Comparison of ENCODE assay signal across 7 cellular contexts in genomic region chr3:197297020-197297419, GRCh38. TPM values are rescaled to one million over a fixed set of nuclear protein-coding genes. Genes with fewer than 3 reads are reported as not detected.
A peak's percentile ranks its signal among the peaks of the same experiment; 100 is the strongest.
DNase-seq lines count a peak whose midpoint lies in the region; ATAC-seq, FAIRE-seq and TF ChIP-seq lines count a peak whose summit lies in the region.

No MANE protein-coding gene starts in this region.

- BruUV-seq in PC-3 (replicated peaks; lab: Mats Ljungman, UMichigan), result TSS peak; percentile 33
- BruUV-seq in endothelial cell of umbilical vein (replicated peaks; lab: Mats Ljungman, UMichigan), result TSS peak; percentile 26

- peak overlapping the region; percentile 86 for H3K4me3 ChIP-seq in PC-3 (ENCODE audit: low read length)
- peak overlapping the region; percentile 61 to 98 (median 73) for H3K4me3 ChIP-seq in endothelial cell of umbilical vein (replicated peaks in 1 of 3; ENCODE audit: insufficient read depth in 1 of 3, low read depth in 1 of 3, low read length in 3 of 3)

- POLR2A ChIA-PET in PC-3 (lab: Charles Lee; ENCODE audit: unreplicated experiment), result interaction anchor here (0.6 to 0.7 kb wide), 3 partner anchors 75 to 376 kb away, joined by 3 read pairs; no protein-coding TSS in a partner anchor
- POLR2A ChIA-PET in endothelial cell of umbilical vein (lab: Charles Lee), result no interaction called here

- H3K27me3 Mint-ChIP-seq in osteocyte (ENCODE audit: unreplicated experiment), result no peaks in the 10 kb centered on the region

- CTCF ChIA-PET in PC-3 (lab: Charles Lee), result no interaction called here
- CTCF ChIA-PET in endothelial cell of umbilical vein (lab: Charles Lee), result interaction anchor here (1.3 to 4.7 kb wide), 3 partner anchors 29 to 205 kb away, joined by 5 to 48 read pairs (median 6); no protein-coding TSS in a partner anchor

- no peaks in the 10 kb centered on the region for H3K9me2 ChIP-seq in PC-3 (replicated peaks; ENCODE audit: low read length)

- peak overlapping the region; percentile 86 for H3K4me3 Mint-ChIP-seq in osteocyte (ENCODE audit: unreplicated experiment)

- H3K79me2 ChIP-seq in PC-3 (ENCODE audit: low read length) (peaks cover 60% of the 10 kb centered on the region), endothelial cell of umbilical vein (ENCODE audit: control insufficient read depth, insufficient read depth, low read length) (peaks cover 54% of the 10 kb centered on the region)

- ATAC-seq in PC-3, result no peak
- no peak for ATAC-seq in GM18517 (IDR thresholded peaks at IDR 0.05; ENCODE audit: unreplicated experiment)

- no peak for TF ChIP-seq POLR2A in endothelial cell of umbilical vein (IDR thresholded peaks at IDR 0.05; ENCODE audit: low read depth, low read length)

- H3K9me3 ChIP-seq in PC-3 (ENCODE audit: low read length) (no peaks in the 10 kb centered on the region), endothelial cell of umbilical vein (replicated peaks; ENCODE audit: control insufficient read depth, insufficient read depth, low read length) (no peaks in the 10 kb centered on the region)

- no peaks in the 10 kb centered on the region for H3K9me1 ChIP-seq in endothelial cell of umbilical vein (replicated peaks; ENCODE audit: control insufficient read depth, extremely low read depth, insufficient read depth, low read length)

- peaks cover 47% of the 10 kb centered on the region for H3K4me1 ChIP-seq in PC-3 (ENCODE audit: insufficient read depth, low read length)
- peaks cover 18% of the 10 kb centered on the region for H3K4me1 ChIP-seq in endothelial cell of umbilical vein (ENCODE audit: control insufficient read depth, extremely low read depth, insufficient read depth, low read length)

- DNase-seq in GM19239 (ENCODE audit: insufficient read length, low spot score) (no peak), PC-3 (peak; percentile 37), endothelial cell of umbilical vein (ENCODE audit: low read depth, low spot score) (peak; percentile 14), osteocyte (ENCODE audit: extremely low spot score, unreplicated experiment) (no peak), iPS-NIHi7 (ENCODE audit: extremely low spot score) (no peak), hippocampal formation (lab: John Stamatoyannopoulos, UW) (no peak)

- peak overlapping the region; percentile 97; the same call in 1 of the 2 replicates for H2AFZ ChIP-seq in PC-3 (ENCODE audit: low read length)
- peak overlapping the region; percentile 12 for H2AFZ ChIP-seq in endothelial cell of umbilical vein (ENCODE audit: low read depth, low read length)

- H3F3A ChIP-seq in PC-3 (ENCODE audit: low read length, unreplicated experiment), result no peaks in the 10 kb centered on the region

- H3K27me3 ChIP-seq in PC-3 (ENCODE audit: low read length), result no peaks in the 10 kb centered on the region
- no peaks in the 10 kb centered on the region for H3K27me3 ChIP-seq in endothelial cell of umbilical vein (ENCODE audit: control insufficient read depth in 2 of 2, insufficient read depth in 2 of 2, low read length in 2 of 2)

- 0 out of 2 replicates have a peak, but pooled peaks cover 11% of the 10 kb centered on the region for H4K20me1 ChIP-seq in PC-3 (ENCODE audit: low read length)
- H4K20me1 ChIP-seq in endothelial cell of umbilical vein (replicated peaks; ENCODE audit: control insufficient read depth, extremely low read depth, insufficient read depth, low read length), result no peaks in the 10 kb centered on the region

- H3K36me3 Mint-ChIP-seq in osteocyte (ENCODE audit: unreplicated experiment), result peaks cover 21% of the 10 kb centered on the region

- H3K27ac ChIP-seq in PC-3 (ENCODE audit: low read length) (peak overlapping the region; percentile 84), endothelial cell of umbilical vein (ENCODE audit: insufficient read depth, low read depth, low read length) (peak overlapping the region; percentile 44)

- H3K4me1 Mint-ChIP-seq in osteocyte (ENCODE audit: unreplicated experiment), result peaks cover 52% of the 10 kb centered on the region

- H3K9ac ChIP-seq in PC-3 (ENCODE audit: low read length) (peak overlapping the region; percentile 91), endothelial cell of umbilical vein (replicated peaks; ENCODE audit: extremely low read depth, insufficient read depth, low read length) (peak overlapping the region; percentile 87)

- H3K9me3 Mint-ChIP-seq in osteocyte (ENCODE audit: unreplicated experiment), result no peaks in the 10 kb centered on the region

- peak overlapping the region; percentile 84 for H3K27ac Mint-ChIP-seq in osteocyte (ENCODE audit: unreplicated experiment)

- H3K4me2 ChIP-seq in PC-3 (ENCODE audit: low read length) (peak overlapping the region; percentile 88), endothelial cell of umbilical vein (ENCODE audit: insufficient read depth, low read length) (peak overlapping the region; percentile 87)

- TF ChIP-seq CTCF in PC-3 (conservative IDR thresholded peaks at IDR 0.05; ENCODE audit: low read depth, low read length), result no peak
- TF ChIP-seq CTCF in endothelial cell of umbilical vein (IDR thresholded peaks at IDR 0.05; ENCODE audit: extremely low read depth in 1 of 2, insufficient read depth in 1 of 2, low read depth in 1 of 2, low read length in 2 of 2), result no peak
- TF ChIP-seq CTCF in osteocyte (IDR thresholded peaks at IDR 0.05), result no peak

- FAIRE-seq in GM19239 (lab: Jason Lieb, UNC) (peak; percentile 35), endothelial cell of umbilical vein (lab: Jason Lieb, UNC) (no peak)

- H3K36me3 ChIP-seq in PC-3 (ENCODE audit: low read depth, low read length), result peaks cover 35% of the 10 kb centered on the region
- H3K36me3 ChIP-seq in endothelial cell of umbilical vein (ENCODE audit: control insufficient read depth in 2 of 2, extremely low read depth in 1 of 2, insufficient read depth in 2 of 2, low read length in 2 of 2), result peaks cover 0 to 7% of the 10 kb centered on the region in 2 experiments

- dilution Hi-C loops in endothelial cell of umbilical vein (cut with MboI; ENCODE audit: extremely low pct_ligation_motif_present, low sequenced_read_pairs), result no loop called here

- intact Hi-C loops in PC-3 (cut with micrococcal nuclease), result loop anchor here (1.0 to 5.0 kb wide), 2 partner anchors 157 to 215 kb away; no protein-coding TSS in a partner anchor
- intact Hi-C loops in endothelial cell of umbilical vein (cut with micrococcal nuclease), result loop anchor here (2.0 to 5.0 kb wide), 2 partner anchors 95 to 206 kb away; no protein-coding TSS in a partner anchor

TF ChIP-seq in endothelial cell of umbilical vein, 7 proteins besides CTCF, POLR2A, EP300 and RAD21:
- TF ChIP-seq POLR2AphosphoS5 (IDR thresholded peaks at IDR 0.05; ENCODE audit: insufficient read depth, low read depth, low read length) (no peak), JUN (IDR thresholded peaks at IDR 0.05; ENCODE audit: borderline replicate concordance, insufficient read depth, insufficient read length, low read depth) (no peak), EZH2 (IDR thresholded peaks at IDR 0.05; ENCODE audit: borderline replicate concordance, low read depth, low read length, severe bottlenecking) (no peak), FOS (IDR thresholded peaks at IDR 0.05; ENCODE audit: borderline replicate concordance, insufficient read depth, low read length) (no peak), MAX (IDR thresholded peaks at IDR 0.05; ENCODE audit: insufficient read depth, insufficient read length) (no peak), GATA2 (IDR thresholded peaks at IDR 0.05; ENCODE audit: insufficient read depth, insufficient read length, low read depth, low read length) (no peak), MYC (IDR thresholded peaks at IDR 0.05; ENCODE audit: low read depth, low read length) (no peak)

RNA-seq across cellular contexts. Expression of gene DLG1, which starts 1.4 kb away (rescaled TPM):
- total RNA-seq in PC-3 (2014; rRNA removed) (60.8 and 77.8 TPM in 2 replicates), endothelial cell of umbilical vein (66.0 and 80.1 TPM in 2 replicates), osteocyte (168 and 171 TPM in 2 replicates)
- polyA plus RNA-seq in endothelial cell of umbilical vein, result 13.5 and 26.5 TPM in 2 replicates
- 17.1 and 18.7 TPM in 2 replicates for polyA plus RNA-seq in endothelial cell of umbilical vein (2011; cell fraction: cytosol; rRNA removed)
- polyA plus RNA-seq in endothelial cell of umbilical vein (2011; cell fraction: nucleus; rRNA removed), result 86.1 and 92.7 TPM in 2 replicates
- 70.5 and 76.4 TPM in 2 replicates for polyA plus RNA-seq in endothelial cell of umbilical vein (2012)
- 69.9 and 81.6 TPM in 2 replicates for polyA minus RNA-seq in endothelial cell of umbilical vein
- polyA minus RNA-seq in endothelial cell of umbilical vein (2011; cell fraction: cytosol; rRNA and poly(A)+ RNA removed), result 19.9 TPM
- 250 and 372 TPM in 2 replicates for polyA minus RNA-seq in endothelial cell of umbilical vein (2011; cell fraction: nucleus; rRNA and poly(A)+ RNA removed)

Comparison
In these comparisons a context has a peak if more than half of its experiments do, and no peak if none do; other contexts are left out.
1. DNase-seq: peak in PC-3 (single experiment) and endothelial cell of umbilical vein (single experiment); none in GM19239 (single experiment), osteocyte (single experiment), iPS-NIHi7 (single experiment) and hippocampal formation (0 of 2).